ENCODE assay signal across 8 cellular contexts in the genomic region with DNA sequence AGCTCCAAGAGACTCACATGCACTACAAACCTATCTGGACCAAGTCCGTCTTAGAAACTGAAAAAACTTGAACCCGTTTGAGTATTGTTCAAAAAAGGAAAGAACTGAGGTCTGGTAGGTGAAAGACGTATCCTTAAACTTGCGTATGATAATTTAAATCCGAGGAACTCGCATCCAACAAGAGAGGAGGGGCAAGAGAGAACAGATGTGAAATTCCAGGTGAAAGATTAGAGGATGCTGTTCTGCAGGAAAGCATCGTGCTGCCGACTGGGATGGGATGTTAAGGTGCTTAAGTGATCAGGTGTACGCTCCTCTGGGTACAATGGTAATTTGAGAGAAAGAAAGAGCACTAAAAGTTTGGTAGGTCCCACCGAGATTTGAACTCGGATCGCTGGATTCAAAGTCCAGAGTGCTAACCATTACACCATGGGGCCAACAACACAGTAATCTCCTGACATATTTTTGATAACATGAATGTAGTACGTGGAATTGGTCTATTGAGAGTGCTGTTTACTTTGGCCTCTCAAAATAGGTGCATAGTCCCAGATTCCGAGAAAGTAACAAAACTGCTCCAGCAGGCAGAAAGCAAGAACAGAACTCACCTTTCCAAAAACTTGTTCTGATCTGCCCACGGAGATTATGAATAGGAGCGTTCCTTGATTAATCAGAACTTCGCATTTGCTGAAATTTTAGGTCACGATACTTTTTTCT. TPM values are rescaled to one million over a fixed set of nuclear protein-coding genes. Genes with fewer than 3 reads are reported as not detected.
A peak's percentile ranks its signal among the peaks of the same experiment; 100 is the strongest.
DNase-seq lines count a peak whose midpoint lies in the region; ATAC-seq and TF ChIP-seq lines count a peak whose summit lies in the region.

No MANE protein-coding gene starts in this region.

- H3K36me3 Mint-ChIP-seq in immature natural killer cell: no peaks in the 10 kb centered on the region

- H3F3A ChIP-seq in smooth muscle cell (ENCODE audit: low read depth): peaks cover 12% of the 10 kb centered on the region

- no peak for ATAC-seq in GM18861 (IDR thresholded peaks at IDR 0.05; ENCODE audit: unreplicated experiment)

- H3K4me3 ChIP-seq in brain microvascular endothelial cell (ENCODE audit: low read depth, low read length): peak overlapping the region; percentile 64
- H3K4me3 ChIP-seq in smooth muscle cell: peak overlapping the region; percentile 77

- in situ Hi-C loops in brain microvascular endothelial cell (cut with HindIII; ENCODE audit: low pct_ligation_motif_present, low sequenced_read_pairs): no loop called here

- H2AFZ ChIP-seq in smooth muscle cell (ENCODE audit: low read depth): peak overlapping the region; percentile 9

- H3K9ac ChIP-seq in smooth muscle cell (ENCODE audit: low read depth): no peak overlapping the region

- H3K79me2 ChIP-seq in smooth muscle cell (ENCODE audit: low read depth): no peaks in the 10 kb centered on the region

- no peaks in the 10 kb centered on the region for H4K20me1 ChIP-seq in smooth muscle cell (ENCODE audit: low read depth)

- TF ChIP-seq CTCF in brain microvascular endothelial cell (IDR thresholded peaks at IDR 0.05; ENCODE audit: low read depth, low read length, missing control alignments) (no peak), smooth muscle cell (IDR thresholded peaks at IDR 0.05; ENCODE audit: borderline replicate concordance, insufficient read depth, poor library complexity, severe bottlenecking) (no peak)

- peak overlapping the region; percentile 90 to 97 (median 97) for H3K4me3 Mint-ChIP-seq in immature natural killer cell

- H3K4me1 ChIP-seq in smooth muscle cell (ENCODE audit: low read depth): no peaks in the 10 kb centered on the region

- peak overlapping the region; percentile 64 to 97 (median 89) for H3K27ac Mint-ChIP-seq in immature natural killer cell

- no peaks in the 10 kb centered on the region for H3K27me3 ChIP-seq in brain microvascular endothelial cell (replicated peaks)
- no peaks in the 10 kb centered on the region for H3K27me3 ChIP-seq in smooth muscle cell (ENCODE audit: low read depth)

- H3K36me3 ChIP-seq in brain microvascular endothelial cell (replicated peaks): no peaks in the 10 kb centered on the region
- H3K36me3 ChIP-seq in smooth muscle cell (ENCODE audit: low read depth): no peaks in the 10 kb centered on the region

- H3K9me3 ChIP-seq in smooth muscle cell (replicated peaks; ENCODE audit: low read depth): no peaks in the 10 kb centered on the region

- H3K27ac ChIP-seq in brain microvascular endothelial cell (no peak overlapping the region), smooth muscle cell (ENCODE audit: low read depth) (peak overlapping the region; percentile 37)

- H3K4me1 Mint-ChIP-seq in immature natural killer cell: peaks cover 68 to 69% of the 10 kb centered on the region in 2 donors

- H3K9me3 Mint-ChIP-seq in immature natural killer cell: peaks cover 0 to 6% (median 4%) of the 10 kb centered on the region in 6 donors

- H3K27me3 Mint-ChIP-seq in immature natural killer cell (ENCODE audit: low read depth in 3 of 3): peaks cover 26 to 45% (median 36%) of the 10 kb centered on the region in 3 donors

- H3K4me2 ChIP-seq in smooth muscle cell: peak overlapping the region; percentile 90

- DNase-seq in NCI-H2107 treated with DMSO at 0.1 percent for 48 hours (lab: John Stamatoyannopoulos, UW; ENCODE audit: unreplicated experiment) (peak; percentile 46), NCI-H2107 (lab: John Stamatoyannopoulos, UW) (no peak), NCI-H1105 treated with DMSO at 0.1 percent for 48 hours (lab: John Stamatoyannopoulos, UW) (peak; percentile 83), SW480 (ENCODE audit: low spot score) (peak; percentile 73), brain microvascular endothelial cell (peak; percentile 73), immature natural killer cell (peak; percentile 62 to 76 (median 73)), smooth muscle cell (lab: John Stamatoyannopoulos, UW; ENCODE audit: unreplicated experiment) (no peak)

- 3% methylated on average over 18 of the region's 18 CpGs for WGBS in smooth muscle cell (ENCODE audit: low lambda C conversion rate)

RNA-seq across cellular contexts. Expression of a gene that starts 53.5 kb away (rescaled TPM):
- 100 to 1,000 TPM; 122 to 227 (median 158) TPM for polyA plus RNA-seq in immature natural killer cell
- total RNA-seq in smooth muscle cell: 5.1 and 19.7 TPM in 2 replicates
- 7.6 and 13.3 TPM in 2 replicates for polyA plus RNA-seq in smooth muscle cell

Comparison
In these comparisons a context has a peak if more than half of its experiments do, and no peak if none do; other contexts are left out.
1. DNase-seq: peak in NCI-H2107 treated with DMSO at 0.1 percent for 48 hours (single experiment), NCI-H1105 treated with DMSO at 0.1 percent for 48 hours (single experiment), SW480 (single experiment), brain microvascular endothelial cell (single experiment) and immature natural killer cell (3 of 3); none in NCI-H2107 (single experiment) and smooth muscle cell (single experiment).